27 cellular contexts compared by ENCODE assay signal in genomic region chr2:208819190-208819589, GRCh38.
"Had no signal": no experiment of that assay in that cellular context is flagged by ENCODE, and none has a peak within 500 bp of the region (broad histone marks: within the 10 kb centered on the region; RNA-seq: fewer than 3 reads in every experiment).

No MANE protein-coding gene starts in this region.

- H3K27ac ChIP-seq: KMS-11, PC-9, RWPE1, SJCRH30, SK-N-MC had no signal

- H3K27me3 ChIP-seq: SJCRH30 had no signal

- DNase-seq: Karpas-422, MM.1S, MV-4-11, NCI-H1092, NCI-H1105, NCI-H1417 treated with DMSO at 0.1 percent for 48 hours, NCI-H1436 treated with DMSO at 0.1 percent for 48 hours, NCI-H1694 treated with DMSO at 0.1 percent for 48 hours, NCI-H187 treated with DMSO at 0.1 percent for 48 hours, NCI-H2029, NCI-H2081, NCI-H2171 treated with DMSO at 0.1 percent for 48 hours, NCI-H2227 treated with DMSO at 0.1 percent for 48 hours, NCI-H345, NCI-H446, NCI-H524 treated with DMSO at 0.1 percent for 48 hours, NCI-H526 treated with DMSO at 0.1 percent for 48 hours, NCI-H774, PC-9, SHP77, SIG-M5, T-cell had no signal

- H3K9me3 ChIP-seq: SJCRH30 had no signal

- H3K4me3 ChIP-seq: K562, PC-9, SJCRH30, SK-N-MC had no signal

- H3K4me1 ChIP-seq: SJCRH30 had no signal

- H3K36me3 ChIP-seq: SJCRH30 had no signal

- H3K9ac ChIP-seq: KMS-11 had no signal

- H3K4me2 ChIP-seq: KMS-11, PC-9 had no signal

- H2AFZ ChIP-seq: PC-9 had no signal
